ENCODE assay signal across 11 cellular contexts in the genomic region with DNA sequence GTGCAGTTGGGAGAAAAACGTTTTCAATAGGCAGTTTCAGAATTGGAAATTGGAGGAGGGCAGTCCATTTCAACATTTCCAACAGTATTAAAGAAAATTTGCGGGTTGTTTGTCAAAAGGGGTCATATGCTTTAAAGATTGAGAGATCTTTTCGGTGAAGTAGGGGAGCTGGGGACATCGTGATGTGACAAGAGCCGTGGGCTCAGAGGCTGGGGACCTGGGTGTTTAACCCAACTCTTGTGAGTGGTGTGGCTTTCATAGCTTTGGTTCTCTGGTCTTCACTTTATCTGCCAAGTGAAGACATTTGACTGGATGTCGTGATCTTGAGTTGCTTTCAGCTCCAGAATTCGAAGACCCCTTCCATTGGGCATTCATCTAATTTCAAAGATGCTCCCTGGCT.
DNase-seq lines count a peak whose midpoint lies in the region; ATAC-seq and TF ChIP-seq lines count a peak whose summit lies in the region.
"Had no signal": no experiment of that assay in that cellular context is flagged by ENCODE, and none has a peak within 500 bp of the region (broad histone marks: within the 10 kb centered on the region; RNA-seq: fewer than 3 reads in every experiment).

No MANE protein-coding gene starts in this region.

- H3K4me1 Mint-ChIP-seq in natural killer cell treated with Interleukin-12 subunit alpha and Interleukin-12 subunit beta and Interleukin-15 and Interleukin-18, amount 100 ng/mL, for 72 hours (ENCODE audit: low read depth in 2 of 2): peaks cover 13 to 17% of the 10 kb centered on the region in 2 donors
- H3K4me1 Mint-ChIP-seq in natural killer cell (peaks cover 15 to 26% of the 10 kb centered on the region in 2 donors), MCF 10A (ENCODE audit: insufficient read depth, unreplicated experiment) (peaks cover 46% of the 10 kb centered on the region), nephron (peaks cover 36% of the 10 kb centered on the region)

- H3K27ac Mint-ChIP-seq in natural killer cell treated with Interleukin-12 subunit alpha and Interleukin-12 subunit beta and Interleukin-15 and Interleukin-18, amount 100 ng/mL, for 72 hours: peak overlapping the region; percentile 51 to 70
- H3K27ac Mint-ChIP-seq in natural killer cell (no peak overlapping the region), MCF 10A (ENCODE audit: low read depth, unreplicated experiment) (peak overlapping the region; percentile 80), nephron (peak overlapping the region in 2 of 3 experiments; percentile 33 to 47)
- H3K27ac Mint-ChIP-seq: activated CD8-positive, alpha-beta T cell treated with anti-CD3 and anti-CD28 coated beads for 36 hours; B cell had no signal

- ATAC-seq in natural killer cell treated with Interleukin-12 subunit alpha and Interleukin-12 subunit beta and Interleukin-15 and Interleukin-18, amount 100 ng/mL, for 72 hours: no peak
- ATAC-seq in natural killer cell (no peak), GM19035 (IDR thresholded peaks at IDR 0.05; ENCODE audit: unreplicated experiment) (no peak)

- H3K9me3 Mint-ChIP-seq in natural killer cell treated with Interleukin-12 subunit alpha and Interleukin-12 subunit beta and Interleukin-15 and Interleukin-18, amount 100 ng/mL, for 72 hours: no peaks in the 10 kb centered on the region
- H3K9me3 Mint-ChIP-seq in natural killer cell: no peaks in the 10 kb centered on the region
- peaks cover 6% of the 10 kb centered on the region for H3K9me3 Mint-ChIP-seq in MCF 10A (ENCODE audit: unreplicated experiment)
- H3K9me3 Mint-ChIP-seq in nephron: no peaks in the 10 kb centered on the region

- intact Hi-C loops in natural killer cell (cut with micrococcal nuclease) (no loop called here), MCF 10A (cut with micrococcal nuclease) (loop anchor here (2.0 kb wide), 1 partner anchor 224 kb away; no protein-coding TSS in a partner anchor)

- BruUV-seq in MCF 10A (replicated peaks; lab: Mats Ljungman, UMichigan): TSS peak; percentile 60

- no peaks in the 10 kb centered on the region for H3K36me3 Mint-ChIP-seq in natural killer cell treated with Interleukin-12 subunit alpha and Interleukin-12 subunit beta and Interleukin-15 and Interleukin-18, amount 100 ng/mL, for 72 hours
- H3K36me3 Mint-ChIP-seq in natural killer cell: no peaks in the 10 kb centered on the region
- H3K36me3 Mint-ChIP-seq in MCF 10A (ENCODE audit: insufficient read depth, unreplicated experiment): peaks cover 7% of the 10 kb centered on the region
- no peaks in the 10 kb centered on the region for H3K36me3 Mint-ChIP-seq in nephron (ENCODE audit: low read depth)

- no peak for DNase-seq in natural killer cell treated with Interleukin-12 subunit alpha and Interleukin-12 subunit beta and Interleukin-15 and Interleukin-18, amount 100 ng/mL, for 72 hours (ENCODE audit: low spot score)
- DNase-seq in natural killer cell: no peak
- DNase-seq in MCF 10A (ENCODE audit: unreplicated experiment): no peak
- no peak for DNase-seq in cerebellar nuclear complex (lab: John Stamatoyannopoulos, UW)
- DNase-seq in stimulated activated CD4-positive, alpha-beta T cell treated with anti-CD3 and anti-CD28 coated beads, Interleukin-2, amount 100 ng/mL, for 24 hours: no peak
- DNase-seq in mesenteric fat pad (ENCODE audit: low spot score): no peak
- DNase-seq: activated CD8-positive, alpha-beta T cell treated with anti-CD3 and anti-CD28 coated beads for 36 hours; posterior cingulate gyrus had no signal

- CTCF ChIA-PET in MCF 10A (lab: Yijun Ruan, JAX): interaction anchor here (0.6 to 4.9 kb wide), 10 partner anchors 17 to 1859 kb away, joined by 3 to 36 read pairs (median 4); no protein-coding TSS in a partner anchor

- POLR2A ChIA-PET in MCF 10A (lab: Yijun Ruan, JAX): interaction anchor here (0.6 to 6.3 kb wide), 31 partner anchors 7 to 440 kb away, joined by 3 to 148 read pairs (median 6); partner anchors contain the start of gene IGF1R

- H3K4me3 Mint-ChIP-seq in natural killer cell treated with Interleukin-12 subunit alpha and Interleukin-12 subunit beta and Interleukin-15 and Interleukin-18, amount 100 ng/mL, for 72 hours: peak overlapping the region; percentile 65
- no peak overlapping the region for H3K4me3 Mint-ChIP-seq in natural killer cell
- H3K4me3 Mint-ChIP-seq in MCF 10A (ENCODE audit: unreplicated experiment): peak overlapping the region; percentile 69
- H3K4me3 Mint-ChIP-seq in nephron: peak overlapping the region in 1 of 3 experiments; percentile 10
- H3K4me3 Mint-ChIP-seq: B cell had no signal

- TF ChIP-seq CTCF in natural killer cell (IDR thresholded peaks at IDR 0.05) (no peak), MCF 10A (IDR thresholded peaks at IDR 0.05; ENCODE audit: unreplicated experiment) (no peak), nephron (IDR thresholded peaks at IDR 0.05; ENCODE audit: unreplicated experiment in 3 of 3) (no peak)

- peaks cover 0 to 2% of the 10 kb centered on the region in 2 donors for H3K27me3 Mint-ChIP-seq in natural killer cell treated with Interleukin-12 subunit alpha and Interleukin-12 subunit beta and Interleukin-15 and Interleukin-18, amount 100 ng/mL, for 72 hours
- H3K27me3 Mint-ChIP-seq in natural killer cell (ENCODE audit: low read depth in 2 of 2): no peaks in the 10 kb centered on the region
- no peaks in the 10 kb centered on the region for H3K27me3 Mint-ChIP-seq in MCF 10A (ENCODE audit: insufficient read depth, unreplicated experiment)
- H3K27me3 Mint-ChIP-seq in nephron (ENCODE audit: low read depth): no peaks in the 10 kb centered on the region
- H3K27me3 Mint-ChIP-seq: activated CD8-positive, alpha-beta T cell treated with anti-CD3 and anti-CD28 coated beads for 36 hours had no signal

Comparison
In these comparisons a context has a peak if more than half of its experiments do, and no peak if none do; other contexts are left out.
1. H3K27ac Mint-ChIP-seq: peak in natural killer cell treated with Interleukin-12 subunit alpha and Interleukin-12 subunit beta and Interleukin-15 and Interleukin-18, amount 100 ng/mL, for 72 hours (2 of 2), MCF 10A (single experiment) and nephron (2 of 3); none in natural killer cell (0 of 2).